Comparison of ENCODE assay signal across 8 cellular contexts in genomic region chr1:21439345-21439720, GRCh38. TPM values are rescaled to one million over a fixed set of nuclear protein-coding genes. Genes with fewer than 3 reads are reported as not detected.
DNase-seq lines count a peak whose midpoint lies in the region; ATAC-seq and TF ChIP-seq lines count a peak whose summit lies in the region.

No MANE protein-coding gene starts in this region.

- intact Hi-C loops in ascending aorta (cut with DNase I): no loop called here
- intact Hi-C loops in right lobe of liver (cut with DNase I): no loop called here

- peak overlapping the region; percentile 88 for H3K27ac Mint-ChIP-seq in activated T-cell treated with anti-CD3 and anti-CD28 coated beads, Interleukin-2, amount 50 U/mL, for 24 hours

- H3K4me1 Mint-ChIP-seq in activated T-cell treated with anti-CD3 and anti-CD28 coated beads, Interleukin-2, amount 50 U/mL, for 24 hours (ENCODE audit: low read depth): peaks cover 21% of the 10 kb centered on the region

- 34% methylated on average over 7 of the region's 7 CpGs for WGBS in right lobe of liver (ENCODE audit: insufficient coverage, low coverage, low lambda C conversion rate, missing lambda C conversion rate)
- 49% methylated on average over 7 of the region's 7 CpGs for whole genome bisulfite sequencing in thymus

- no peak for DNase-seq in activated T-cell treated with anti-CD3 and anti-CD28 coated beads, Interleukin-2, amount 50 U/mL, for 24 hours
- DNase-seq in activated T-cell treated with anti-CD3 and anti-CD28 coated beads, Interleukin-2, amount 50 U/mL, for 1 hour: no peak
- DNase-seq in ascending aorta (ENCODE audit: low spot score in 2 of 2) (no peak), right lobe of liver (no peak), SK-N-DZ (ENCODE audit: low spot score) (no peak), NCI-H1694 (lab: John Stamatoyannopoulos, UW) (no peak), H4 (ENCODE audit: low spot score) (no peak)

- no peak overlapping the region for H3K27ac ChIP-seq in ascending aorta
- no peak overlapping the region for H3K27ac ChIP-seq in right lobe of liver
- H3K27ac ChIP-seq in thymus (ENCODE audit: low read depth): no peak overlapping the region

- no peak for TF ChIP-seq POLR2A in right lobe of liver (IDR thresholded peaks at IDR 0.05)

- no peaks in the 10 kb centered on the region for H3K9me3 Mint-ChIP-seq in activated T-cell treated with anti-CD3 and anti-CD28 coated beads, Interleukin-2, amount 50 U/mL, for 24 hours

- peaks cover 21% of the 10 kb centered on the region for H3K27me3 Mint-ChIP-seq in activated T-cell treated with anti-CD3 and anti-CD28 coated beads, Interleukin-2, amount 50 U/mL, for 24 hours

- H3K36me3 ChIP-seq in ascending aorta (no peaks in the 10 kb centered on the region), right lobe of liver (no peaks in the 10 kb centered on the region), thymus (ENCODE audit: control insufficient read depth, insufficient read depth) (no peaks in the 10 kb centered on the region)

- H3K9me3 ChIP-seq in ascending aorta (no peaks in the 10 kb centered on the region), right lobe of liver (no peaks in the 10 kb centered on the region), thymus (ENCODE audit: control insufficient read depth) (no peaks in the 10 kb centered on the region)

- peaks cover 2% of the 10 kb centered on the region for H3K36me3 Mint-ChIP-seq in activated T-cell treated with anti-CD3 and anti-CD28 coated beads, Interleukin-2, amount 50 U/mL, for 24 hours (ENCODE audit: low read depth)

- peaks cover 0 to 14% of the 10 kb centered on the region in 2 donors for H3K4me1 ChIP-seq in ascending aorta
- peaks cover 0 to 6% (median 0%) of the 10 kb centered on the region in 4 donors for H3K4me1 ChIP-seq in right lobe of liver
- H3K4me1 ChIP-seq in thymus (ENCODE audit: control insufficient read depth, insufficient read depth, low read length): peaks cover 4% of the 10 kb centered on the region

- H3K27me3 ChIP-seq in ascending aorta (no peaks in the 10 kb centered on the region), right lobe of liver (no peaks in the 10 kb centered on the region), thymus (ENCODE audit: control insufficient read depth, insufficient read depth) (peaks cover 26% of the 10 kb centered on the region)

- no peak for TF ChIP-seq CTCF in ascending aorta (IDR thresholded peaks at IDR 0.05)
- no peak for TF ChIP-seq CTCF in right lobe of liver (IDR thresholded peaks at IDR 0.05)

- H3K4me3 ChIP-seq in ascending aorta (peak overlapping the region; percentile 80 to 81), right lobe of liver (peak overlapping the region; percentile 60 to 83 (median 67)), thymus (ENCODE audit: low read length) (peak overlapping the region; percentile 46)

- no peak for ATAC-seq in right lobe of liver

- peak overlapping the region; percentile 87 for H3K4me3 Mint-ChIP-seq in activated T-cell treated with anti-CD3 and anti-CD28 coated beads, Interleukin-2, amount 50 U/mL, for 24 hours

RNA-seq across cellular contexts. Expression of gene NBPF3, which starts 0.6 kb away (rescaled TPM):
- 3.9 TPM for total RNA-seq in ascending aorta
- total RNA-seq in right lobe of liver: 1 to 10 TPM; 1.2 to 5.3 (median 2.3) TPM
- 1.6 TPM for polyA plus RNA-seq in thymus
- polyA plus RNA-seq in SK-N-DZ (2014; cell fraction: cytosol; rRNA removed): 1.9 and 3.9 TPM in 2 replicates
- polyA plus RNA-seq in SK-N-DZ (2014; cell fraction: nucleus; rRNA removed): 3.2 and 4.7 TPM in 2 replicates
- 12.0 and 13.9 TPM in 2 replicates for total RNA-seq in H4 (2014; rRNA removed; shearing (Covaris generic))
